In genomic region chr3:160381470-160381869, GRCh38 we compare ENCODE assay signal across 23 cellular contexts.
A peak's percentile ranks its signal among the peaks of the same experiment; 100 is the strongest.
DNase-seq lines count a peak whose midpoint lies in the region; ATAC-seq and TF ChIP-seq lines count a peak whose summit lies in the region.
"Had no signal": no experiment of that assay in that cellular context is flagged by ENCODE, and none has a peak within 500 bp of the region (broad histone marks: within the 10 kb centered on the region; RNA-seq: fewer than 3 reads in every experiment).

No MANE protein-coding gene starts in this region.

- DNase-seq in EH (ENCODE audit: low read depth) (peak; percentile 32), OCI-M1 (lab: John Stamatoyannopoulos, UW) (peak; percentile 6), cardiac fibroblast (ENCODE audit: low read depth in 2 of 2) (peak; percentile 43 to 54), kidney tubule cell (ENCODE audit: low spot score) (peak; percentile 48), DMS153 treated with DMSO at 0.1 percent for 48 hours (lab: John Stamatoyannopoulos, UW; ENCODE audit: unreplicated experiment) (no peak), caudate nucleus (lab: John Stamatoyannopoulos, UW) (no peak)
- no peak for DNase-seq in activated T-cell treated with anti-CD3 and anti-CD28 coated beads, Interleukin-2, amount 50 U/mL, for 1 hour
- DNase-seq: Calu3; effector CD4-positive, alpha-beta T cell; KBM-7; mucosa of descending colon; NCI-H1694; NCI-H2171; NCI-H524 treated with DMSO at 0.1 percent for 48 hours; stimulated activated CD4-positive, alpha-beta T cell treated with anti-CD3 and anti-CD28 coated beads, Interleukin-15, amount 100 ng/mL, for 24 hours; stimulated activated naive CD8-positive, alpha-beta T cell treated with anti-CD3 and anti-CD28 coated beads, Interleukin-15, Interleukin-2, amounts not matched to agents 100 U/mL and 50 U/mL, for 24 hours had no signal

- ATAC-seq in HG03280 (IDR thresholded peaks at IDR 0.05; ENCODE audit: unreplicated experiment): no peak
- ATAC-seq: mucosa of descending colon; sciatic nerve; stimulated activated naive CD8-positive, alpha-beta T cell treated with anti-CD3 and anti-CD28 coated beads, Interleukin-15, Interleukin-2, amounts not matched to agents 100 U/mL and 50 U/mL, for 24 hours had no signal

- no peak overlapping the region for H3K4me3 ChIP-seq in cardiac fibroblast (replicated peaks in 1 of 2; ENCODE audit: low read depth in 2 of 2, low read length in 2 of 2)
- H3K4me3 ChIP-seq: ascending aorta; BLaER1 treated with 17β-estradiol and CSF1 and Interleukin-3, amounts not matched to agents 10 nM and 100 nM; mucosa of descending colon; vagina had no signal

- H3K27ac ChIP-seq in caudate nucleus (ENCODE audit: low read depth, low read length): no peak overlapping the region
- H3K27ac ChIP-seq: ascending aorta; BLaER1 treated with 17β-estradiol and CSF1 and Interleukin-3, amounts not matched to agents 10 nM and 100 nM; parathyroid adenoma; RWPE1; vagina had no signal

- TF ChIP-seq CTCF in cardiac fibroblast (IDR thresholded peaks at IDR 0.05; ENCODE audit: low read depth, low read length): no peak

Comparison
In these comparisons a context has a peak if more than half of its experiments do, and no peak if none do; other contexts are left out.
1. DNase-seq: peak in EH (single experiment), OCI-M1 (single experiment), cardiac fibroblast (2 of 2) and kidney tubule cell (single experiment); none in DMS153 treated with DMSO at 0.1 percent for 48 hours (single experiment), caudate nucleus (0 of 61) and activated T-cell treated with anti-CD3 and anti-CD28 coated beads, Interleukin-2, amount 50 U/mL, for 1 hour (single experiment).